In the genomic region with DNA sequence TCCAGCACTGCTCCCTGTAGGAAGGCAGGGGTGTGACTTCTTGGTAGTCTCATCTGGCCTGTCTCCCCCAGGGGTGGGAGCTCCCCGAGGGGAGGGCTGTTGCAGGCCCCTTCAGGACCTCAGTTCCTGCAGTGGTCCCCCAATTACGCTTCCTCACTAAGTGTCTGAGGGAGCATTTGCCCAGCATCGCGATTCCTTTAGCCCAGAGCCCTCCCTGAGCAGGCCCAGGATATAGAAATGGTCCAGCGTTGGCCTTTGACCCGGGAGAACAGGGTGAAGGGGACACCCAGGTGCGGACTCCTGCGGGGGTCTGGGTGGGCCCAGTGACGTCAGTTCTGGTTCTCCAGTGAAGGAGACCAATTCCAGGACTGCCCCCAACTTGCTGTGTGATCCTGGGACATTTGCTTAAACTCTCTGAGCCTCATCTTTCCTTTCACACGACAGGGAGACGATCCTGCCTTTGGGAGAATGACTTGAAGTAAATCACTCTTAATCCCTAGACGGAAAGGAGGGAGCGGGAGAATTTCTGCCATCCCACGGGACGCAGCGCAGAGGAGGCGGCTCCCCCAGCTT, we compare ENCODE assay signal across 9 cellular contexts. TPM values are rescaled to one million over a fixed set of nuclear protein-coding genes. Genes with fewer than 3 reads are reported as not detected.
DNase-seq lines count a peak whose midpoint lies in the region; ATAC-seq, FAIRE-seq and TF ChIP-seq lines count a peak whose summit lies in the region.
"Had no signal": no experiment of that assay in that cellular context is flagged by ENCODE, and none has a peak within 500 bp of the region (broad histone marks: within the 10 kb centered on the region; RNA-seq: fewer than 3 reads in every experiment).

No MANE protein-coding gene starts in this region.

- H3K27me3 Mint-ChIP-seq in activated CD4-positive, alpha-beta T cell treated with anti-CD3 and anti-CD28 coated beads, Interleukin-2, amount 10 ng/mL, durations not matched to agents 24 days and 14 days: no peaks in the 10 kb centered on the region
- peaks cover 44% of the 10 kb centered on the region for H3K27me3 Mint-ChIP-seq in WTC11 (ENCODE audit: low read depth)
- H3K27me3 Mint-ChIP-seq: central memory CD8-positive, alpha-beta T cell had no signal

- no peak for DNase-seq in activated CD4-positive, alpha-beta T cell treated with anti-CD3 and anti-CD28 coated beads, Interleukin-2, amount 10 ng/mL, durations not matched to agents 24 days and 14 days
- DNase-seq in activated CD4-positive, alpha-beta T cell treated with anti-CD3 and anti-CD28 coated beads for 48 hours: no peak
- DNase-seq in WTC11 (ENCODE audit: low spot score) (no peak), kidney (no peak), substantia nigra (lab: John Stamatoyannopoulos, UW) (peak in 1 of 49 donors; percentile 40), RCC 7860 (ENCODE audit: low spot score) (no peak), NCI-H2196 (lab: John Stamatoyannopoulos, UW; ENCODE audit: unreplicated experiment) (no peak)
- no peak for DNase-seq in stimulated activated CD4-positive, alpha-beta T cell treated with anti-CD3 and anti-CD28 coated beads, Interleukin-4, amount 100 ng/mL, for 4 hours

- H3K36me3 Mint-ChIP-seq in activated CD4-positive, alpha-beta T cell treated with anti-CD3 and anti-CD28 coated beads, Interleukin-2, amount 10 ng/mL, durations not matched to agents 24 days and 14 days (ENCODE audit: low read depth): no peaks in the 10 kb centered on the region
- H3K36me3 Mint-ChIP-seq in WTC11: no peaks in the 10 kb centered on the region

- peaks cover 54% of the 10 kb centered on the region for H3K4me1 Mint-ChIP-seq in activated CD4-positive, alpha-beta T cell treated with anti-CD3 and anti-CD28 coated beads, Interleukin-2, amount 10 ng/mL, durations not matched to agents 24 days and 14 days
- peaks cover 13% of the 10 kb centered on the region for H3K4me1 Mint-ChIP-seq in WTC11

- POLR2A ChIA-PET in WTC11 (lab: Charles Lee): interaction anchor here (0.5 to 0.8 kb wide), 4 partner anchors 32 to 155 kb away, joined by 3 to 5 read pairs (median 3); partner anchors contain the start of gene BTG2

- H3K9me3 Mint-ChIP-seq in activated CD4-positive, alpha-beta T cell treated with anti-CD3 and anti-CD28 coated beads, Interleukin-2, amount 10 ng/mL, durations not matched to agents 24 days and 14 days: no peaks in the 10 kb centered on the region
- no peaks in the 10 kb centered on the region for H3K9me3 Mint-ChIP-seq in WTC11
- H3K9me3 Mint-ChIP-seq: central memory CD8-positive, alpha-beta T cell had no signal

- H3K4me1 ChIP-seq in kidney (ENCODE audit: control insufficient read depth in 1 of 2, insufficient read depth in 1 of 2, low read depth in 1 of 2, low read length in 2 of 2): peaks cover 0 to 14% of the 10 kb centered on the region in 2 donors

- TF ChIP-seq CTCF in WTC11 (IDR thresholded peaks at IDR 0.05) (no peak), kidney (IDR thresholded peaks at IDR 0.05; ENCODE audit: borderline replicate concordance, extremely low read depth, insufficient read depth) (no peak)

- ATAC-seq in WTC11: no peak

- no peak overlapping the region for H3K9ac ChIP-seq in kidney (ENCODE audit: low read length in 2 of 2)

- peak overlapping the region; percentile 0 to 33 for H3K27ac ChIP-seq in kidney (ENCODE audit: low read depth in 2 of 2, low read length in 2 of 2)
- peak overlapping the region; percentile 90 for H3K27ac ChIP-seq in substantia nigra (ENCODE audit: low read depth, low read length, poor library complexity, severe bottlenecking)

- intact Hi-C loops in activated CD4-positive, alpha-beta T cell treated with anti-CD3 and anti-CD28 coated beads, Interleukin-2, amount 10 ng/mL, durations not matched to agents 24 days and 14 days (cut with micrococcal nuclease): loop anchor here (1.0 to 10.0 kb wide), 5 partner anchors 17 to 492 kb away; partner anchors contain the start of genes BTG2 and LAX1
- intact Hi-C loops in kidney (cut with DNase I): loop anchor here (5.0 to 10.0 kb wide), 2 partner anchors 60 to 222 kb away; partner anchors contain the start of gene OPTC

- peak overlapping the region; percentile 87 for H3K27ac Mint-ChIP-seq in activated CD4-positive, alpha-beta T cell treated with anti-CD3 and anti-CD28 coated beads, Interleukin-2, amount 10 ng/mL, durations not matched to agents 24 days and 14 days
- H3K27ac Mint-ChIP-seq in WTC11: no peak overlapping the region

- FAIRE-seq in kidney (lab: Jason Lieb, UNC): no peak
- no peak for FAIRE-seq in RCC 7860 (lab: Jason Lieb, UNC)

- no peaks in the 10 kb centered on the region for H3K9me3 ChIP-seq in kidney (ENCODE audit: control insufficient read depth in 1 of 2, low read length in 2 of 2)

- H3K4me3 Mint-ChIP-seq in activated CD4-positive, alpha-beta T cell treated with anti-CD3 and anti-CD28 coated beads, Interleukin-2, amount 10 ng/mL, durations not matched to agents 24 days and 14 days: peak overlapping the region; percentile 76
- peak overlapping the region; percentile 59; the same call in 1 of the 2 replicates for H3K4me3 Mint-ChIP-seq in WTC11
- H3K4me3 Mint-ChIP-seq: central memory CD8-positive, alpha-beta T cell had no signal

- H3K36me3 ChIP-seq in kidney (ENCODE audit: control insufficient read depth in 1 of 2, insufficient read depth in 2 of 2, low read length in 2 of 2): no peaks in the 10 kb centered on the region

- no peak overlapping the region for H3K4me3 ChIP-seq in kidney (ENCODE audit: low read length in 2 of 2)

- CTCF ChIA-PET in WTC11 (lab: Charles Lee): interaction anchor here (0.5 to 11.3 kb wide), 64 partner anchors 8 to 1791 kb away, joined by 3 to 369 read pairs (median 4); partner anchors contain the start of genes ADORA1, BTG2, LMOD1 and MYOG

TF ChIP-seq in WTC11, 78 proteins besides CTCF, POLR2A, EP300 and RAD21:
- TF ChIP-seq OVOL2 (CRISPR knock-in tag; IDR thresholded peaks at IDR 0.05; ENCODE audit: borderline replicate concordance) (no peak), FOXP1 (CRISPR knock-in tag; IDR thresholded peaks at IDR 0.05; ENCODE audit: borderline replicate concordance) (0 out of 2 replicates have a peak, but pooled peaks have one; percentile 5)

RNA-seq across cellular contexts. Expression of gene BTG2, which starts 32.6 kb away (rescaled TPM):
- total RNA-seq in activated CD4-positive, alpha-beta T cell treated with anti-CD3 and anti-CD28 coated beads, Interleukin-2, amount 10 ng/mL, durations not matched to agents 24 days and 14 days: 106 and 108 TPM in 2 replicates
- total RNA-seq in WTC11 (2021) (13.5 to 19.4 TPM (median 15.4 TPM) in 3 replicates), kidney (59.9 TPM)
- polyA plus RNA-seq in kidney (ENCODE audit: insufficient read depth, low read depth, low replicate concordance): 156 TPM

RNA-seq across cellular contexts. Expression of gene CHIT1, which starts 43.2 kb away (rescaled TPM):
- total RNA-seq in activated CD4-positive, alpha-beta T cell treated with anti-CD3 and anti-CD28 coated beads, Interleukin-2, amount 10 ng/mL, durations not matched to agents 24 days and 14 days: 0.21 and 0.70 TPM in 2 replicates
- total RNA-seq in WTC11 (2021) (0.15 to 0.39 TPM (median 0.21 TPM) in 3 replicates), kidney (1.1 TPM)
- polyA plus RNA-seq in kidney (ENCODE audit: insufficient read depth, low read depth, low replicate concordance): not detected
